In the genomic region with DNA sequence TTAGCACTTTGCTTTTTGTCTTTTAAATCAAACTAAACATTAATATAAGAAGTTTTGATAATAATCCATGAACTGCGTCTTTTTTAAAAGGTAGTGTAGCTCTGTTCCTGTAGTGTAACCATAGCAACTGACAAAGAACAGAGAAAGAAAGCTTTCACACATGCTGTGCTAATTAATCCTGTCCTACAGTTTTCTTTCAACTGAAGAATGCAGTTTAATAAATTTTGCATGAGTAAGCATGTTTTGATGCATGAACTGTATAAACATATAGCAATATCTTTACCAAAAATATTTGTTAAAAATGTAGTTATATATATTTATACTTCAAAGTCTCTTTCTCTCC, we compare ENCODE assay signal across 1 cellular context.
TF ChIP-seq lines count a peak whose summit lies in the region.

No MANE protein-coding gene starts in this region.

TF ChIP-seq in K562, 482 proteins besides CTCF, POLR2A, EP300 and RAD21 (continued from another document):
- TF ChIP-seq, protein P1, sequence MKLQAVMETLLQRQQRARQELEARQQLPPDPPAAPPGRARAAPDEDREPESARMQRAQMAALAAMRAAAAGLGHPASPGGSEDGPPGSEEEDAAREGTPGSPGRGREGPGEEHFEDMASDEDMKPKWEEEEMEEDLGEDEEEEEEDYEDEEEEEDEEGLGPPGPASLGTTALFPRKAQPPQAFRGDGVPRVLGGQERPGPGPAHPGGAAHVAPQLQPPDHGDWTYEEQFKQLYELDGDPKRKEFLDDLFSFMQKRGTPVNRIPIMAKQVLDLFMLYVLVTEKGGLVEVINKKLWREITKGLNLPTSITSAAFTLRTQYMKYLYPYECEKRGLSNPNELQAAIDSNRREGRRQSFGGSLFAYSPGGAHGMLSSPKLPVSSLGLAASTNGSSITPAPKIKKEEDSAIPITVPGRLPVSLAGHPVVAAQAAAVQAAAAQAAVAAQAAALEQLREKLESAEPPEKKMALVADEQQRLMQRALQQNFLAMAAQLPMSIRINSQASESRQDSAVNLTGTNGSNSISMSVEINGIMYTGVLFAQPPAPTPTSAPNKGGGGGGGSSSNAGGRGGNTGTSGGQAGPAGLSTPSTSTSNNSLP (IDR thresholded peaks at IDR 0.05; ENCODE audit: borderline replicate concordance, low read depth, low read length) = no peak
- TF ChIP-seq MAFF (IDR thresholded peaks at IDR 0.05; ENCODE audit: low read length) = peak; percentile 27; the same call in 1 of the 2 replicates
- peak; percentile 80 for TF ChIP-seq ZNF316 (IDR thresholded peaks at IDR 0.05)
- TF ChIP-seq, protein P2, sequence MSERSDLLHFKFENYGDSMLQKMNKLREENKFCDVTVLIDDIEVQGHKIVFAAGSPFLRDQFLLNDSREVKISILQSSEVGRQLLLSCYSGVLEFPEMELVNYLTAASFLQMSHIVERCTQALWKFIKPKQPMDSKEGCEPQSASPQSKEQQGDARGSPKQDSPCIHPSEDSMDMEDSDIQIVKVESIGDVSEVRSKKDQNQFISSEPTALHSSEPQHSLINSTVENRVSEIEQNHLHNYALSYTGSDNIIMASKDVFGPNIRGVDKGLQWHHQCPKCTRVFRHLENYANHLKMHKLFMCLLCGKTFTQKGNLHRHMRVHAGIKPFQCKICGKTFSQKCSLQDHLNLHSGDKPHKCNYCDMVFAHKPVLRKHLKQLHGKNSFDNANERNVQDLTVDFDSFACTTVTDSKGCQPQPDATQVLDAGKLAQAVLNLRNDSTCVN (CRISPR knock-in tag; IDR thresholded peaks at IDR 0.05) = no peak
- peak; percentile 53 for TF ChIP-seq RFX1 (IDR thresholded peaks at IDR 0.05)
